24 cellular contexts compared by ENCODE assay signal in genomic region chr7:134771889-134772288, GRCh38. TPM values are rescaled to one million over a fixed set of nuclear protein-coding genes. Genes with fewer than 3 reads are reported as not detected.
DNase-seq lines count a peak whose midpoint lies in the region; ATAC-seq and TF ChIP-seq lines count a peak whose summit lies in the region.
"Had no signal": no experiment of that assay in that cellular context is flagged by ENCODE, and none has a peak within 500 bp of the region (broad histone marks: within the 10 kb centered on the region; RNA-seq: fewer than 3 reads in every experiment).

No MANE protein-coding gene starts in this region.

- TF ChIP-seq CTCF in RWPE2 (IDR thresholded peaks at IDR 0.05; ENCODE audit: poor library complexity, severe bottlenecking) (no peak), foreskin keratinocyte (conservative IDR thresholded peaks at IDR 0.05) (no peak)

- ATAC-seq in RWPE2 (ENCODE audit: low read depth), result peak; percentile 82
- ATAC-seq in foreskin keratinocyte, result peak; percentile 88
- no peak for ATAC-seq in HG02981 (IDR thresholded peaks at IDR 0.05; ENCODE audit: unreplicated experiment)
- ATAC-seq: Right ventricle myocardium inferior had no signal

- H3K9me3 ChIP-seq in RWPE2 (ENCODE audit: severe bottlenecking), result no peaks in the 10 kb centered on the region
- H3K9me3 ChIP-seq: SJSA1 had no signal

- DNase-seq in NCI-H345 (lab: John Stamatoyannopoulos, UW) (peak; percentile 19), NCI-H345 treated with DMSO at 0.1 percent for 48 hours (lab: John Stamatoyannopoulos, UW; ENCODE audit: unreplicated experiment) (no peak), RWPE2 (ENCODE audit: low spot score) (no peak), foreskin keratinocyte (peak; percentile 77 to 85), inferior parietal cortex (ENCODE audit: extremely low spot score) (no peak), germinal center (ENCODE audit: low spot score) (no peak), NK-92 (lab: John Stamatoyannopoulos, UW; ENCODE audit: unreplicated experiment) (no peak)
- DNase-seq: Calu3; CD8-positive, alpha-beta memory T cell; DMS153; GDM1; MM.1S; NCI-H1048; NCI-H1417 treated with DMSO at 0.1 percent for 48 hours; NCI-H187; NCI-H2107; NCI-H510A; NCI-H82 had no signal

- H3K27ac ChIP-seq in RWPE2 (ENCODE audit: poor library complexity, severe bottlenecking) (peak overlapping the region; percentile 19), foreskin keratinocyte (peak overlapping the region; percentile 52)
- H3K27ac ChIP-seq: 22Rv1, C4-2B, SJSA1 had no signal

- no peaks in the 10 kb centered on the region for H3K27me3 ChIP-seq in RWPE2 (ENCODE audit: insufficient read depth, poor library complexity, severe bottlenecking)
- H3K27me3 ChIP-seq in foreskin keratinocyte, result no peaks in the 10 kb centered on the region
- H3K27me3 ChIP-seq: SJSA1 had no signal

- H3K36me3 ChIP-seq in RWPE2 (ENCODE audit: low read depth), result no peaks in the 10 kb centered on the region

- peaks cover 12% of the 10 kb centered on the region for H3K4me1 ChIP-seq in RWPE2 (ENCODE audit: insufficient read depth, poor library complexity, severe bottlenecking)
- H3K4me1 ChIP-seq in foreskin keratinocyte, result peaks cover 9% of the 10 kb centered on the region

- H3K4me3 ChIP-seq in RWPE2 (ENCODE audit: severe bottlenecking), result no peak overlapping the region
- H3K4me3 ChIP-seq: K562, SJSA1 had no signal

RNA-seq across cellular contexts. Expression of gene CALD1, which starts 7.5 kb away (rescaled TPM):
- 176 and 183 TPM in 2 replicates for total RNA-seq in foreskin keratinocyte
- 64.0 and 74.8 TPM in 2 replicates for polyA plus RNA-seq in foreskin keratinocyte
- polyA plus RNA-seq: CD8-positive, alpha-beta memory T cell; K562 had no signal

Comparison
In these comparisons a context has a peak if more than half of its experiments do, and no peak if none do; other contexts are left out.
1. DNase-seq: peak in NCI-H345 (single experiment) and foreskin keratinocyte (2 of 2); none in NCI-H345 treated with DMSO at 0.1 percent for 48 hours (single experiment), RWPE2 (single experiment), inferior parietal cortex (single experiment), germinal center (single experiment) and NK-92 (single experiment).